In the genomic region with DNA sequence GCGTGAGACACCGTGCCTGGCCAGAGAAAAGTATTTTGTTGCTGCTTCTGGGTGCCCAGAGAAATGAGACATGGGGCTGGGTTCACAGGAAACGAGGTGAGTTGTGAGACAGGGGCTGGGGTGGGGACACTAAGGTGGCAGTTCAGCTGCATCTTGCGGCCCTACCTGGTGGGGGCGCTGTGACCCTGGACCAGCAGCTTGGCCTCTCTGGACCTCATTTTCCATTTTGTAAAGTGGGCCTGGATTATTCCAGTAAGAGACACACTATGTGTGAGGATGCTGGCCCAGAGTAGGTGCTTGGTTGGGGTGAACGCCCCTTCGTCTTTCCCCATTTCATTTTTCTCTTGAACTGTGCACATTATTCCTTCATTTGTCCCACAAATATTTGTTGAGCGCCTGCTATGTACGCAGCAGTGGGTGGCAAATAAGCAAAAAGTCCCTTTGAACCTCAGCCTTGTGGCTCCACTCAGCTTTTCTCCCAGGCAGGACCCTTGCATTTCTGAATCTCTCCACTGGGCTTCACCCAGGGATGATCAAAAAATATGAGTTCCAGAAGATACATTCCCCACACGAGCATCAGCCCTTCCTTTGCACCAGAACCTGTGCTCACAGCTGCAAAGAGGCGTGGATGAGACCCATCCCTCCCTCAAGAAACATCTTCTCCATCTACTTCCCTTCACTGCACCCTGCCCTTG, we compare ENCODE assay signal across 18 cellular contexts. TPM values are rescaled to one million over a fixed set of nuclear protein-coding genes. Genes with fewer than 3 reads are reported as not detected.
A peak's percentile ranks its signal among the peaks of the same experiment; 100 is the strongest.
DNase-seq lines count a peak whose midpoint lies in the region; ATAC-seq and TF ChIP-seq lines count a peak whose summit lies in the region.
"Had no signal": no experiment of that assay in that cellular context is flagged by ENCODE, and none has a peak within 500 bp of the region (broad histone marks: within the 10 kb centered on the region; RNA-seq: fewer than 3 reads in every experiment).

No MANE protein-coding gene starts in this region.

- intact Hi-C loops in activated CD4-positive, alpha-beta T cell treated with anti-CD3 and anti-CD28 coated beads, Interleukin-2, amount 10 ng/mL, durations not matched to agents 24 days and 14 days (cut with micrococcal nuclease), result no loop called here

- H3K4me3 ChIP-seq in GM12875 (ENCODE audit: low read depth, low read length), result no peak overlapping the region
- no peak overlapping the region for H3K4me3 ChIP-seq in GM23248
- H3K4me3 ChIP-seq: breast epithelium, thoracic aorta had no signal

- H2AFZ ChIP-seq in GM23248, result no peak overlapping the region

- DNase-seq in activated CD4-positive, alpha-beta T cell treated with anti-CD3 and anti-CD28 coated beads, Interleukin-2, amount 10 ng/mL, durations not matched to agents 24 days and 14 days, result peak; percentile 66
- no peak for DNase-seq in activated CD4-positive, alpha-beta T cell treated with anti-CD3 and anti-CD28 coated beads for 4 hours
- DNase-seq in T-helper 2 cell treated with Interferon-gamma antibody and Interleukin-4, amounts not matched to agents 5 μg/mL and 100 μg/mL, for 36 hours (ENCODE audit: low spot score), result no peak
- DNase-seq in immature natural killer cell (peak; percentile 11 to 18 (median 15)), GM23248 (no peak)
- DNase-seq: activated B cell treated with CpG ODN at 0.5 μM for 24 hours; Caco-2; effector CD8-positive, alpha-beta T cell; mammary epithelial cell; NCI-H2171; NK-92 treated with Interleukin-12 subunit alpha and Interleukin-12 subunit beta, amount 100 ng/mL, for 24 hours had no signal

- no peaks in the 10 kb centered on the region for H3K36me3 ChIP-seq in GM23248 (ENCODE audit: low read depth)
- H3K36me3 ChIP-seq: breast epithelium, thoracic aorta had no signal

- H3K9me3 ChIP-seq in GM23248 (ENCODE audit: low read depth), result no peaks in the 10 kb centered on the region
- H3K9me3 ChIP-seq: breast epithelium, Caco-2, thoracic aorta had no signal

- WGBS in GM23248 (ENCODE audit: low coverage in 1 of 2, low lambda C conversion rate in 2 of 2, missing lambda C conversion rate in 2 of 2), 2 experiments, result 28 to 31% methylated on average over 11 of the region's 11 CpGs

- H4K20me1 ChIP-seq in GM23248 (ENCODE audit: insufficient read depth), result no peaks in the 10 kb centered on the region

- peak; percentile 37; the same call in 1 of the 2 replicates for TF ChIP-seq CTCF in GM12875 (IDR thresholded peaks at IDR 0.05; ENCODE audit: borderline replicate concordance, insufficient read depth, low read depth, low read length)

- H3K36me3 Mint-ChIP-seq in activated CD4-positive, alpha-beta T cell treated with anti-CD3 and anti-CD28 coated beads, Interleukin-2, amount 10 ng/mL, durations not matched to agents 24 days and 14 days (ENCODE audit: low read depth), result no peaks in the 10 kb centered on the region
- peaks cover 18% of the 10 kb centered on the region for H3K36me3 Mint-ChIP-seq in T-helper 2 cell treated with Interferon-gamma antibody and Interleukin-4, amounts not matched to agents 5 μg/mL and 100 μg/mL, for 36 hours (ENCODE audit: low read depth)
- H3K36me3 Mint-ChIP-seq in immature natural killer cell, result no peaks in the 10 kb centered on the region

- H3K9me3 Mint-ChIP-seq in activated CD4-positive, alpha-beta T cell treated with anti-CD3 and anti-CD28 coated beads, Interleukin-2, amount 10 ng/mL, durations not matched to agents 24 days and 14 days, result no peaks in the 10 kb centered on the region
- H3K9me3 Mint-ChIP-seq in T-helper 2 cell treated with Interferon-gamma antibody and Interleukin-4, amounts not matched to agents 5 μg/mL and 100 μg/mL, for 36 hours, result peaks cover 23% of the 10 kb centered on the region
- no peaks in the 10 kb centered on the region for H3K9me3 Mint-ChIP-seq in immature natural killer cell
- H3K9me3 Mint-ChIP-seq: activated B cell treated with CpG ODN at 0.5 μM for 24 hours had no signal

- H3F3A ChIP-seq in GM23248 (ENCODE audit: insufficient read depth), result no peaks in the 10 kb centered on the region

- in situ Hi-C loops in GM23248 (cut with MboI), result no loop called here

- H3K9me2 ChIP-seq in GM23248 (ENCODE audit: insufficient read depth), result no peaks in the 10 kb centered on the region

- no peaks in the 10 kb centered on the region for H3K27me3 Mint-ChIP-seq in activated CD4-positive, alpha-beta T cell treated with anti-CD3 and anti-CD28 coated beads, Interleukin-2, amount 10 ng/mL, durations not matched to agents 24 days and 14 days
- no peaks in the 10 kb centered on the region for H3K27me3 Mint-ChIP-seq in T-helper 2 cell treated with Interferon-gamma antibody and Interleukin-4, amounts not matched to agents 5 μg/mL and 100 μg/mL, for 36 hours (ENCODE audit: low read depth)
- peaks cover under 1 to 3% (median 2%) of the 10 kb centered on the region in 3 donors for H3K27me3 Mint-ChIP-seq in immature natural killer cell (ENCODE audit: low read depth in 3 of 3)

- no peak overlapping the region for H3K4me3 Mint-ChIP-seq in activated CD4-positive, alpha-beta T cell treated with anti-CD3 and anti-CD28 coated beads, Interleukin-2, amount 10 ng/mL, durations not matched to agents 24 days and 14 days
- H3K4me3 Mint-ChIP-seq in T-helper 2 cell treated with Interferon-gamma antibody and Interleukin-4, amounts not matched to agents 5 μg/mL and 100 μg/mL, for 36 hours, result peak overlapping the region; percentile 28
- H3K4me3 Mint-ChIP-seq in immature natural killer cell, result no peak overlapping the region
- H3K4me3 Mint-ChIP-seq: activated B cell treated with CpG ODN at 0.5 μM for 24 hours had no signal

- H3K27ac Mint-ChIP-seq in activated CD4-positive, alpha-beta T cell treated with anti-CD3 and anti-CD28 coated beads, Interleukin-2, amount 10 ng/mL, durations not matched to agents 24 days and 14 days, result no peak overlapping the region
- H3K27ac Mint-ChIP-seq in T-helper 2 cell treated with Interferon-gamma antibody and Interleukin-4, amounts not matched to agents 5 μg/mL and 100 μg/mL, for 36 hours, result peak overlapping the region; percentile 59
- peak overlapping the region in 1 of 6 donors; percentile 23 for H3K27ac Mint-ChIP-seq in immature natural killer cell
- H3K27ac Mint-ChIP-seq: activated B cell treated with CpG ODN at 0.5 μM for 24 hours had no signal

- no peaks in the 10 kb centered on the region for H3K79me2 ChIP-seq in GM23248 (ENCODE audit: insufficient read depth)

- no peaks in the 10 kb centered on the region for H3K27me3 ChIP-seq in GM23248 (replicated peaks; ENCODE audit: insufficient read depth)
- H3K27me3 ChIP-seq: breast epithelium had no signal

- no peak for ATAC-seq in GM19035 (IDR thresholded peaks at IDR 0.05; ENCODE audit: unreplicated experiment)
- ATAC-seq in GM21717 (IDR thresholded peaks at IDR 0.05; ENCODE audit: unreplicated experiment), result no peak

- H3K27ac ChIP-seq in GM23248, result no peak overlapping the region
- H3K27ac ChIP-seq: breast epithelium, thoracic aorta had no signal

- H3K9ac ChIP-seq in GM23248, result no peak overlapping the region

- no peak overlapping the region for H3K4me2 ChIP-seq in GM23248 (ENCODE audit: unreplicated experiment)

- no peaks in the 10 kb centered on the region for H3K4me1 ChIP-seq in GM23248 (ENCODE audit: insufficient read depth)
- H3K4me1 ChIP-seq: breast epithelium had no signal

- peaks cover 30% of the 10 kb centered on the region for H3K4me1 Mint-ChIP-seq in activated CD4-positive, alpha-beta T cell treated with anti-CD3 and anti-CD28 coated beads, Interleukin-2, amount 10 ng/mL, durations not matched to agents 24 days and 14 days
- H3K4me1 Mint-ChIP-seq in T-helper 2 cell treated with Interferon-gamma antibody and Interleukin-4, amounts not matched to agents 5 μg/mL and 100 μg/mL, for 36 hours (ENCODE audit: low read depth), result peaks cover 53% of the 10 kb centered on the region
- H3K4me1 Mint-ChIP-seq in immature natural killer cell, result peaks cover 42 to 62% of the 10 kb centered on the region in 2 donors

RNA-seq across cellular contexts. Expression of a gene that starts 26.6 kb away (rescaled TPM):
- 0.05 TPM in 1 of 2 replicates, not detected in the other for total RNA-seq in activated CD4-positive, alpha-beta T cell treated with anti-CD3 and anti-CD28 coated beads, Interleukin-2, amount 10 ng/mL, durations not matched to agents 24 days and 14 days
- polyA plus RNA-seq in immature natural killer cell, result not detected
- not detected in 2 replicates for total RNA-seq in GM23248 (2014; rRNA removed; shearing (Covaris generic))
- polyA plus RNA-seq in GM23248 (2016; fragmentation: Nextera tagmentation; extraction: Ambion mirVana), result not detected in 2 replicates
- total RNA-seq: activated B cell treated with CpG ODN at 0.5 μM for 24 hours, breast epithelium, Caco-2, M059J, mammary epithelial cell, osteoblast, thoracic aorta had no signal

RNA-seq across cellular contexts. Expression of a gene that starts 54.6 kb away (rescaled TPM):
- not detected in 2 replicates for total RNA-seq in activated CD4-positive, alpha-beta T cell treated with anti-CD3 and anti-CD28 coated beads, Interleukin-2, amount 10 ng/mL, durations not matched to agents 24 days and 14 days
- not detected for polyA plus RNA-seq in immature natural killer cell
- total RNA-seq in GM23248 (2014; rRNA removed; shearing (Covaris generic)), result not detected in 2 replicates
- polyA plus RNA-seq in GM23248 (2016; fragmentation: Nextera tagmentation; extraction: Ambion mirVana), result not detected in 2 replicates
- total RNA-seq: activated B cell treated with CpG ODN at 0.5 μM for 24 hours, breast epithelium, Caco-2, M059J, mammary epithelial cell, osteoblast, thoracic aorta had no signal
- polyA plus RNA-seq: mammary epithelial cell had no signal

RNA-seq across cellular contexts. Expression of a gene that starts 55.9 kb away (rescaled TPM):
- not detected in 2 replicates for total RNA-seq in activated CD4-positive, alpha-beta T cell treated with anti-CD3 and anti-CD28 coated beads, Interleukin-2, amount 10 ng/mL, durations not matched to agents 24 days and 14 days
- not detected for polyA plus RNA-seq in immature natural killer cell
- total RNA-seq in GM23248 (2014; rRNA removed; shearing (Covaris generic)), result not detected in 2 replicates
- not detected in 2 replicates for polyA plus RNA-seq in GM23248 (2016; fragmentation: Nextera tagmentation; extraction: Ambion mirVana)
- total RNA-seq: activated B cell treated with CpG ODN at 0.5 μM for 24 hours, Caco-2, osteoblast, thoracic aorta had no signal

Comparison
In these comparisons a context has a peak if more than half of its experiments do, and no peak if none do; other contexts are left out.
1. DNase-seq: peak in activated CD4-positive, alpha-beta T cell treated with anti-CD3 and anti-CD28 coated beads, Interleukin-2, amount 10 ng/mL, durations not matched to agents 24 days and 14 days (single experiment) and immature natural killer cell (3 of 3); none in activated CD4-positive, alpha-beta T cell treated with anti-CD3 and anti-CD28 coated beads for 4 hours (0 of 2), T-helper 2 cell treated with Interferon-gamma antibody and Interleukin-4, amounts not matched to agents 5 μg/mL and 100 μg/mL, for 36 hours (single experiment) and GM23248 (single experiment).